ENCODE assay signal across 24 cellular contexts in genomic region chr18:65955747-65956146, GRCh38.
"Had no signal": no experiment of that assay in that cellular context is flagged by ENCODE, and none has a peak within 500 bp of the region (broad histone marks: within the 10 kb centered on the region; RNA-seq: fewer than 3 reads in every experiment).

No MANE protein-coding gene starts in this region.

- H3K4me1 ChIP-seq: breast epithelium, colonic mucosa, esophagus muscularis mucosa, prostate gland, right atrium auricular region, upper lobe of left lung had no signal

- H3K27ac ChIP-seq: breast epithelium, colonic mucosa, dorsolateral prefrontal cortex, esophagus muscularis mucosa, prostate gland, right atrium auricular region, thoracic aorta, upper lobe of left lung had no signal

- DNase-seq: activated CD4-positive, alpha-beta memory T cell treated with anti-CD3 and anti-CD28 coated beads for 36 hours; activated CD4-positive, alpha-beta T cell treated with anti-CD3 and anti-CD28 coated beads for 48 hours; activated effector memory CD4-positive, alpha-beta T cell treated with Interleukin-2 at 50 U/mL for 16 hours; activated naive CD4-positive, alpha-beta T cell treated with anti-CD3 and anti-CD28 coated beads for 36 hours; activated naive CD8-positive, alpha-beta T cell treated with anti-CD3 and anti-CD28 coated beads, Interleukin-2, amount 10 ng/mL, durations not matched to agents 7 days and 5 days; activated T-cell treated with anti-CD3 and anti-CD28 coated beads, Interleukin-2, amount 50 U/mL, for 72 hours; amniotic stem cell; colonic mucosa; dorsolateral prefrontal cortex; effector memory CD8-positive, alpha-beta T cell; hippocampal formation; kidney glomerular epithelial cell; left ventricle myocardium superior; mammary epithelial cell; naive thymus-derived CD8-positive, alpha-beta T cell; stimulated activated CD4-positive, alpha-beta T cell treated with anti-CD3 and anti-CD28 coated beads, Interleukin-4, amount 100 ng/mL, for 24 hours; stimulated activated naive CD4-positive, alpha-beta T cell treated with Interleukin-2 at 50 U/mL for 16 hours; T1000; upper lobe of left lung had no signal

- H3K9me3 ChIP-seq: breast epithelium, colonic mucosa, esophagus muscularis mucosa, prostate gland, right atrium auricular region, thoracic aorta, upper lobe of left lung had no signal

- H3K36me3 ChIP-seq: breast epithelium, colonic mucosa, esophagus muscularis mucosa, prostate gland, right atrium auricular region, thoracic aorta, upper lobe of left lung had no signal

- H3K27me3 ChIP-seq: breast epithelium, colonic mucosa, dorsolateral prefrontal cortex, esophagus muscularis mucosa, right atrium auricular region, upper lobe of left lung had no signal

- H3K4me3 ChIP-seq: breast epithelium, colonic mucosa, dorsolateral prefrontal cortex, esophagus muscularis mucosa, prostate gland, right atrium auricular region, thoracic aorta, upper lobe of left lung had no signal
